In genomic region chr11:118696673-118697226, GRCh38 we compare ENCODE assay signal across 27 cellular contexts. TPM values are rescaled to one million over a fixed set of nuclear protein-coding genes. Genes with fewer than 3 reads are reported as not detected.
DNase-seq lines count a peak whose midpoint lies in the region; ATAC-seq and TF ChIP-seq lines count a peak whose summit lies in the region.
"Had no signal": no experiment of that assay in that cellular context is flagged by ENCODE, and none has a peak within 500 bp of the region (broad histone marks: within the 10 kb centered on the region; RNA-seq: fewer than 3 reads in every experiment).

No MANE protein-coding gene starts in this region.

- H3K27me3 ChIP-seq in IMR-90 (ENCODE audit: control insufficient read depth, insufficient read depth, low read length) (no peaks in the 10 kb centered on the region), Peyer's patch (no peaks in the 10 kb centered on the region)
- H3K27me3 ChIP-seq: ascending aorta, esophagus muscularis mucosa, gastroesophageal sphincter had no signal

- ATAC-seq in activated naive CD8-positive, alpha-beta T cell treated with anti-CD3 and anti-CD28 coated beads, Interleukin-2, amount 50 U/mL, for 24 hours: no peak
- ATAC-seq in IMR-90 (ENCODE audit: low read depth): peak; percentile 47; the same call in 1 of the 2 replicates
- no peak for ATAC-seq in central memory CD8-positive, alpha-beta T cell (replicated peaks; ENCODE audit: extremely low read depth, poor library complexity, severe bottlenecking)
- ATAC-seq: gastroesophageal sphincter; natural killer cell treated with Interleukin-12 subunit alpha and Interleukin-12 subunit beta and Interleukin-15 and Interleukin-18, amount 100 ng/mL, for 72 hours had no signal

- no peak overlapping the region for H3K9ac ChIP-seq in IMR-90 (ENCODE audit: low read depth, low read length)

- H2BK15ac ChIP-seq in IMR-90 (ENCODE audit: low read depth, low read length): no peak overlapping the region

- 80% methylated on average over 1 of the region's 7 CpGs; no CpG with 5 or more reads in 1 of the 2 experiments for WGBS in IMR-90 (ENCODE audit: extremely low coverage in 2 of 2, insufficient read length in 1 of 2), 2 experiments

- dilution Hi-C loops in IMR-90 (cut with HindIII; ENCODE audit: low sequenced_read_pairs, unreplicated experiment): no loop called here

- H3K4me1 ChIP-seq in IMR-90 (ENCODE audit: control insufficient read depth, insufficient read depth, low read length) (peaks cover 9% of the 10 kb centered on the region), Peyer's patch (peaks cover 0 to 6% (median 2%) of the 10 kb centered on the region in 4 donors)
- H3K4me1 ChIP-seq: ascending aorta, gastroesophageal sphincter had no signal

- no TSS peak for BruUV-seq in IMR-90 (replicated peaks; lab: Mats Ljungman, UMichigan)

- H3K4me3 ChIP-seq in IMR-90 (ENCODE audit: insufficient read depth, low read depth, low read length): no peak overlapping the region
- H3K4me3 ChIP-seq in Peyer's patch: no peak overlapping the region
- H3K4me3 ChIP-seq: ascending aorta, esophagus muscularis mucosa, gastroesophageal sphincter, thoracic aorta had no signal

- H3K23ac ChIP-seq in IMR-90 (ENCODE audit: low read depth, low read length): no peak overlapping the region

- no peaks in the 10 kb centered on the region for H3K27me3 Mint-ChIP-seq in activated naive CD8-positive, alpha-beta T cell
- no peaks in the 10 kb centered on the region for H3K27me3 Mint-ChIP-seq in activated naive CD8-positive, alpha-beta T cell treated with anti-CD3 and anti-CD28 coated beads, Interleukin-2, amount 50 U/mL, for 24 hours
- no peaks in the 10 kb centered on the region for H3K27me3 Mint-ChIP-seq in central memory CD8-positive, alpha-beta T cell
- H3K27me3 Mint-ChIP-seq in progenitor cell of endocrine pancreas: no peaks in the 10 kb centered on the region
- H3K27me3 Mint-ChIP-seq in chondrocyte (ENCODE audit: low read depth): no peaks in the 10 kb centered on the region
- H3K27me3 Mint-ChIP-seq: stimulated activated memory B cell treated with anti-CD40 and anti-IgM and Interleukin-4, amounts not matched to agents 10 μg/mL and 1 μg/mL and 100 μg/mL, for 72 hours had no signal

- no peak for TF ChIP-seq RAD21 in IMR-90 (IDR thresholded peaks at IDR 0.05; ENCODE audit: low read length)

- H3K18ac ChIP-seq in IMR-90 (ENCODE audit: low read depth, low read length): no peak overlapping the region

- TF ChIP-seq CTCF in IMR-90 (conservative IDR thresholded peaks at IDR 0.05; ENCODE audit: low read depth, low read length) (no peak), progenitor cell of endocrine pancreas (IDR thresholded peaks at IDR 0.05; ENCODE audit: unreplicated experiment) (peak; percentile 11), chondrocyte (IDR thresholded peaks at IDR 0.05) (no peak), Peyer's patch (IDR thresholded peaks at IDR 0.05) (no peak)

- no peaks in the 10 kb centered on the region for H3K36me3 ChIP-seq in IMR-90 (ENCODE audit: control insufficient read depth, insufficient read depth, low read length)
- H3K36me3 ChIP-seq in Peyer's patch: no peaks in the 10 kb centered on the region
- H3K36me3 ChIP-seq: ascending aorta, esophagus muscularis mucosa, gastroesophageal sphincter, thoracic aorta had no signal

- no peak overlapping the region for H2BK120ac ChIP-seq in IMR-90 (ENCODE audit: low read depth, low read length)

- peak overlapping the region; percentile 34 for H3K27ac Mint-ChIP-seq in activated naive CD8-positive, alpha-beta T cell
- H3K27ac Mint-ChIP-seq in activated naive CD8-positive, alpha-beta T cell treated with anti-CD3 and anti-CD28 coated beads, Interleukin-2, amount 50 U/mL, for 24 hours: no peak overlapping the region
- H3K27ac Mint-ChIP-seq in central memory CD8-positive, alpha-beta T cell (ENCODE audit: low read depth): peak overlapping the region; percentile 95
- H3K27ac Mint-ChIP-seq in progenitor cell of endocrine pancreas: no peak overlapping the region
- no peak overlapping the region for H3K27ac Mint-ChIP-seq in chondrocyte (ENCODE audit: unreplicated experiment)
- H3K27ac Mint-ChIP-seq: natural killer cell treated with Interleukin-12 subunit alpha and Interleukin-12 subunit beta and Interleukin-15 and Interleukin-18, amount 100 ng/mL, for 72 hours; stimulated activated memory B cell treated with anti-CD40 and anti-IgM and Interleukin-4, amounts not matched to agents 10 μg/mL and 1 μg/mL and 100 μg/mL, for 72 hours had no signal

- no peak for DNase-seq in activated naive CD8-positive, alpha-beta T cell treated with anti-CD3 and anti-CD28 coated beads, Interleukin-2, amount 50 U/mL, for 24 hours
- DNase-seq in IMR-90: no peak
- no peak for DNase-seq in central memory CD8-positive, alpha-beta T cell (ENCODE audit: low spot score in 2 of 2)
- DNase-seq in progenitor cell of endocrine pancreas (ENCODE audit: low spot score, unreplicated experiment): no peak
- DNase-seq in chondrocyte (ENCODE audit: low spot score): no peak
- DNase-seq in Peyer's patch: no peak
- no peak for DNase-seq in CD1c-positive myeloid dendritic cell (ENCODE audit: extremely low spot score)
- DNase-seq: activated naive CD4-positive, alpha-beta T cell; activated T-cell treated with anti-CD3 and anti-CD28 coated beads for 4 hours; DMS153; effector CD8-positive, alpha-beta T cell; GDM1; NCI-H1436; NCI-H2171; NCI-H69; SHP77 had no signal

- no peak overlapping the region for H3K27ac ChIP-seq in IMR-90 (ENCODE audit: insufficient read depth, low read length)
- no peak overlapping the region for H3K27ac ChIP-seq in Peyer's patch
- H3K27ac ChIP-seq: ascending aorta, C4-2B, esophagus muscularis mucosa, gastroesophageal sphincter, thoracic aorta had no signal

- in situ Hi-C loops in IMR-90 (cut with MboI; ENCODE audit: low sequenced_read_pairs): no loop called here

- H2AFZ ChIP-seq in IMR-90 (replicated peaks; ENCODE audit: low read length, poor library complexity): peak overlapping the region; percentile 5

- peaks cover 66% of the 10 kb centered on the region for H3K4me1 Mint-ChIP-seq in activated naive CD8-positive, alpha-beta T cell (ENCODE audit: low read depth)
- H3K4me1 Mint-ChIP-seq in activated naive CD8-positive, alpha-beta T cell treated with anti-CD3 and anti-CD28 coated beads, Interleukin-2, amount 50 U/mL, for 24 hours: peaks cover 60% of the 10 kb centered on the region
- peaks cover 56% of the 10 kb centered on the region for H3K4me1 Mint-ChIP-seq in central memory CD8-positive, alpha-beta T cell
- H3K4me1 Mint-ChIP-seq in progenitor cell of endocrine pancreas (ENCODE audit: low read depth) (peaks cover 11% of the 10 kb centered on the region), chondrocyte (ENCODE audit: low read depth) (peaks cover 15% of the 10 kb centered on the region)

- no peaks in the 10 kb centered on the region for H3K79me1 ChIP-seq in IMR-90 (ENCODE audit: low read depth in 1 of 2, low read length in 2 of 2)

- no peak overlapping the region for H4K91ac ChIP-seq in IMR-90 (ENCODE audit: insufficient read depth, low read depth, low read length)

- H2AK9ac ChIP-seq in IMR-90 (replicated peaks; ENCODE audit: low read depth, low read length, poor library complexity): no peak overlapping the region

- CTCF ChIA-PET in IMR-90 (lab: Yijun Ruan, JAX): no interaction called here

- H3K14ac ChIP-seq in IMR-90 (replicated peaks; ENCODE audit: low read depth, low read length): no peak overlapping the region

- H4K20me1 ChIP-seq in IMR-90 (ENCODE audit: insufficient read depth, low read length): no peaks in the 10 kb centered on the region

- H3K9me1 ChIP-seq in IMR-90 (ENCODE audit: insufficient read depth, low read length): peaks cover 7% of the 10 kb centered on the region; the same call in 1 of the 2 replicates

- no peak overlapping the region for H3K56ac ChIP-seq in IMR-90 (ENCODE audit: extremely low read depth, insufficient read depth, low read length)

- no peak overlapping the region for H3K4ac ChIP-seq in IMR-90 (ENCODE audit: low read depth, low read length)

- no peak overlapping the region for H2AK5ac ChIP-seq in IMR-90 (ENCODE audit: low read depth, low read length)

- no peak for TF ChIP-seq POLR2A in IMR-90 (IDR thresholded peaks at IDR 0.05; ENCODE audit: low read depth, low read length)
- no peak for TF ChIP-seq POLR2A in Peyer's patch (IDR thresholded peaks at IDR 0.05)

- H2BK5ac ChIP-seq in IMR-90 (ENCODE audit: low read depth, low read length, poor library complexity, severe bottlenecking): no peak overlapping the region

- POLR2A ChIA-PET in IMR-90 (lab: Charles Lee; ENCODE audit: unreplicated experiment): no interaction called here

- H3K4me3 Mint-ChIP-seq in activated naive CD8-positive, alpha-beta T cell: no peak overlapping the region
- no peak overlapping the region for H3K4me3 Mint-ChIP-seq in activated naive CD8-positive, alpha-beta T cell treated with anti-CD3 and anti-CD28 coated beads, Interleukin-2, amount 50 U/mL, for 24 hours
- no peak overlapping the region for H3K4me3 Mint-ChIP-seq in central memory CD8-positive, alpha-beta T cell
- H3K4me3 Mint-ChIP-seq in progenitor cell of endocrine pancreas (ENCODE audit: low read depth) (no peak overlapping the region), chondrocyte (ENCODE audit: unreplicated experiment) (no peak overlapping the region)
- H3K4me3 Mint-ChIP-seq: natural killer cell treated with Interleukin-12 subunit alpha and Interleukin-12 subunit beta and Interleukin-15 and Interleukin-18, amount 100 ng/mL, for 72 hours; stimulated activated memory B cell treated with anti-CD40 and anti-IgM and Interleukin-4, amounts not matched to agents 10 μg/mL and 1 μg/mL and 100 μg/mL, for 72 hours had no signal

- no peak overlapping the region for H3K4me2 ChIP-seq in IMR-90 (ENCODE audit: low read depth, low read length)

- peaks cover 4% of the 10 kb centered on the region; the same call in 1 of the 2 replicates for H3K9me3 ChIP-seq in IMR-90 (ENCODE audit: control insufficient read depth, insufficient read depth, low read length)
- no peaks in the 10 kb centered on the region for H3K9me3 ChIP-seq in Peyer's patch
- H3K9me3 ChIP-seq: ascending aorta, thoracic aorta had no signal

- no peaks in the 10 kb centered on the region for H3K9me3 Mint-ChIP-seq in activated naive CD8-positive, alpha-beta T cell (ENCODE audit: low read depth)
- peaks cover 12% of the 10 kb centered on the region for H3K9me3 Mint-ChIP-seq in activated naive CD8-positive, alpha-beta T cell treated with anti-CD3 and anti-CD28 coated beads, Interleukin-2, amount 50 U/mL, for 24 hours
- no peaks in the 10 kb centered on the region for H3K9me3 Mint-ChIP-seq in central memory CD8-positive, alpha-beta T cell
- H3K9me3 Mint-ChIP-seq in progenitor cell of endocrine pancreas (ENCODE audit: low read depth) (peaks cover 4% of the 10 kb centered on the region), chondrocyte (ENCODE audit: low read depth) (peaks cover 4% of the 10 kb centered on the region)
- H3K9me3 Mint-ChIP-seq: natural killer cell treated with Interleukin-12 subunit alpha and Interleukin-12 subunit beta and Interleukin-15 and Interleukin-18, amount 100 ng/mL, for 72 hours had no signal

- H3K36me3 Mint-ChIP-seq in activated naive CD8-positive, alpha-beta T cell: peaks cover 3% of the 10 kb centered on the region
- peaks cover 3% of the 10 kb centered on the region for H3K36me3 Mint-ChIP-seq in activated naive CD8-positive, alpha-beta T cell treated with anti-CD3 and anti-CD28 coated beads, Interleukin-2, amount 50 U/mL, for 24 hours (ENCODE audit: low read depth)
- peaks cover 18% of the 10 kb centered on the region for H3K36me3 Mint-ChIP-seq in central memory CD8-positive, alpha-beta T cell (ENCODE audit: insufficient read depth)
- H3K36me3 Mint-ChIP-seq in progenitor cell of endocrine pancreas (ENCODE audit: insufficient read depth) (no peaks in the 10 kb centered on the region), chondrocyte (ENCODE audit: low read depth) (no peaks in the 10 kb centered on the region)
- H3K36me3 Mint-ChIP-seq: natural killer cell treated with Interleukin-12 subunit alpha and Interleukin-12 subunit beta and Interleukin-15 and Interleukin-18, amount 100 ng/mL, for 72 hours; stimulated activated memory B cell treated with anti-CD40 and anti-IgM and Interleukin-4, amounts not matched to agents 10 μg/mL and 1 μg/mL and 100 μg/mL, for 72 hours had no signal

- H4K8ac ChIP-seq in IMR-90 (ENCODE audit: low read depth in 2 of 2, low read length in 2 of 2): no peak overlapping the region

- H4K5ac ChIP-seq in IMR-90 (ENCODE audit: low read depth, low read length): no peak overlapping the region

- H2BK20ac ChIP-seq in IMR-90 (ENCODE audit: low read depth, low read length): no peak overlapping the region

- intact Hi-C loops in IMR-90 (cut with micrococcal nuclease): no loop called here

RNA-seq across cellular contexts. Expression of gene TREH, which starts 17.3 kb away (rescaled TPM):
- total RNA-seq in IMR-90 (2012; rRNA removed): not detected in 2 replicates
- polyA plus RNA-seq in IMR-90 (2012; rRNA removed): not detected in 2 replicates
- not detected in 2 replicates for polyA plus RNA-seq in IMR-90 (2012; cell fraction: cytosol; rRNA removed)
- not detected in 2 replicates for polyA plus RNA-seq in IMR-90 (2012; cell fraction: nucleus; rRNA removed; ENCODE audit: low replicate concordance)
- not detected in 2 replicates for total RNA-seq in progenitor cell of endocrine pancreas
- not detected in 3 replicates for total RNA-seq in chondrocyte
- 10 to 100 TPM; 18.9 to 53.4 (median 32.6) TPM for total RNA-seq in Peyer's patch
- total RNA-seq: A673; ascending aorta; esophagus muscularis mucosa; gastroesophageal sphincter; kidney epithelial cell; natural killer cell treated with Interleukin-12 subunit alpha and Interleukin-12 subunit beta and Interleukin-15 and Interleukin-18, amount 100 ng/mL, for 72 hours; T-helper 1 cell treated with Interleukin-12 subunit alpha and Interleukin-12 subunit beta and Interleukin-4 antibody, amounts not matched to agents 30 ng/mL and 1 ng/mL, for 36 hours; thoracic aorta had no signal

Comparison
In these comparisons a context has a peak if more than half of its experiments do, and no peak if none do; other contexts are left out.
1. H3K27ac Mint-ChIP-seq: peak in activated naive CD8-positive, alpha-beta T cell (single experiment) and central memory CD8-positive, alpha-beta T cell (single experiment); none in activated naive CD8-positive, alpha-beta T cell treated with anti-CD3 and anti-CD28 coated beads, Interleukin-2, amount 50 U/mL, for 24 hours (single experiment), progenitor cell of endocrine pancreas (single experiment) and chondrocyte (single experiment).
2. RNA of gene TREH, which starts 17.3 kb away (total RNA-seq): 18.9 to 53.4 TPM in Peyer's patch; not detected in progenitor cell of endocrine pancreas, not detected in chondrocyte and not detected in IMR-90; every median in the first group is over 10 times any median in the second.